In the genomic region with DNA sequence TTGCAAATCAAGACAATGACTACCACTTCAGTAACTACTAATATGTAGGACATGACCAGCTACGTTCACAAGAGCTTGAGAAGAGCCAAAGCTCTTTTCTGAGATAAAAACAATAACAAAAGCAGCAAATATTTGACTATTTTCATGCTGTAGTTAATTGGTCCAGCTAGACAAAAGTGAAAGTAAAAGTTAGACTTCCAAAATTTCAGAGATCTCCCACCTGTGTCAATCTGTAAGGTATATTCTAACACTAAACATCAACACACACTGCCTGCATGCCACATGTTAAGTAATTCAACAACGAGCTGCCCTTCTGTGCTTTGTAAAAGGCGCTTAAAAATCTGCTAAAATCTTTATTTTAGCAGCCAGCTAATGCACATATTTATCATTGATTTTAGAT, we compare ENCODE assay signal across 15 cellular contexts.
DNase-seq lines count a peak whose midpoint lies in the region; ATAC-seq and TF ChIP-seq lines count a peak whose summit lies in the region.
"Had no signal": no experiment of that assay in that cellular context is flagged by ENCODE, and none has a peak within 500 bp of the region (broad histone marks: within the 10 kb centered on the region; RNA-seq: fewer than 3 reads in every experiment).

No MANE protein-coding gene starts in this region.

- H3K79me2 ChIP-seq in PC-3 (ENCODE audit: low read length): no peaks in the 10 kb centered on the region

- no peaks in the 10 kb centered on the region for H3F3A ChIP-seq in PC-3 (ENCODE audit: low read length, unreplicated experiment)

- H3K4me2 ChIP-seq in PC-3 (ENCODE audit: low read length): peak overlapping the region; percentile 59

- H3K27ac ChIP-seq in PC-3 (ENCODE audit: low read length) (no peak overlapping the region), breast epithelium (no peak overlapping the region)
- H3K27ac ChIP-seq: adrenal gland had no signal

- H3K9me3 ChIP-seq in PC-3 (ENCODE audit: low read length): no peaks in the 10 kb centered on the region
- peaks cover 0 to 8% of the 10 kb centered on the region in 2 donors for H3K9me3 ChIP-seq in breast epithelium
- H3K9me3 ChIP-seq: adrenal gland had no signal

- peaks cover 7% of the 10 kb centered on the region; the same call in 1 of the 2 replicates for H3K4me1 ChIP-seq in PC-3 (ENCODE audit: insufficient read depth, low read length)
- no peaks in the 10 kb centered on the region for H3K4me1 ChIP-seq in breast epithelium

- H3K4me1 Mint-ChIP-seq in activated naive CD4-positive, alpha-beta T cell treated with anti-CD3 and anti-CD28 coated beads, Interleukin-2, amount 50 U/mL, for 24 hours: peaks cover 15% of the 10 kb centered on the region
- peaks cover 6% of the 10 kb centered on the region for H3K4me1 Mint-ChIP-seq in activated naive CD4-positive, alpha-beta T cell treated with anti-CD3 and anti-CD28 coated beads, Interleukin-2, amount 10 ng/mL, durations not matched to agents 7 days and 5 days
- H3K4me1 Mint-ChIP-seq in naive thymus-derived CD8-positive, alpha-beta T cell: peaks cover 0 to 17% (median 9%) of the 10 kb centered on the region in 4 donors

- TF ChIP-seq POLR2A in breast epithelium (IDR thresholded peaks at IDR 0.05): no peak

- intact Hi-C loops in PC-3 (cut with micrococcal nuclease): no loop called here
- intact Hi-C loops in breast epithelium (cut with DNase I; ENCODE audit: low total_unique reads): no loop called here
- intact Hi-C loops in Right ventricle myocardium inferior (cut with DNase I): no loop called here

- peak overlapping the region; percentile 22 for H3K4me3 ChIP-seq in PC-3 (ENCODE audit: low read length)
- H3K4me3 ChIP-seq in breast epithelium: no peak overlapping the region
- H3K4me3 ChIP-seq: adrenal gland had no signal

- H2AFZ ChIP-seq in PC-3 (ENCODE audit: low read length): peak overlapping the region; percentile 74

- no peak for DNase-seq in activated naive CD4-positive, alpha-beta T cell treated with anti-CD3 and anti-CD28 coated beads, Interleukin-2, amount 10 ng/mL, durations not matched to agents 7 days and 5 days
- DNase-seq in PC-3: no peak
- no peak for DNase-seq in naive thymus-derived CD8-positive, alpha-beta T cell
- DNase-seq in breast epithelium (ENCODE audit: low spot score in 2 of 2): no peak
- no peak for DNase-seq in Right ventricle myocardium inferior (ENCODE audit: missing footprints)
- DNase-seq: activated T-cell treated with anti-CD3 and anti-CD28 coated beads, Interleukin-2, amount 50 U/mL, for 1 hour; adrenal gland; EL; hippocampal formation; NCI-H1105 treated with DMSO at 0.1 percent for 48 hours; SHP77 treated with DMSO at 0.1 percent for 48 hours; T-helper 9 cell had no signal

- BruUV-seq in PC-3 (replicated peaks; lab: Mats Ljungman, UMichigan): no TSS peak

- H4K20me1 ChIP-seq in PC-3 (ENCODE audit: low read length): no peaks in the 10 kb centered on the region

- CTCF ChIA-PET in activated naive CD4-positive, alpha-beta T cell treated with anti-CD3 and anti-CD28 coated beads, Interleukin-2, amount 10 ng/mL, durations not matched to agents 7 days and 5 days (lab: Charles Lee): no interaction called here
- CTCF ChIA-PET in PC-3 (lab: Charles Lee): no interaction called here

- H3K36me3 ChIP-seq in PC-3 (ENCODE audit: low read depth, low read length) (no peaks in the 10 kb centered on the region), breast epithelium (no peaks in the 10 kb centered on the region)
- H3K36me3 ChIP-seq: adrenal gland had no signal

- peak overlapping the region; percentile 13 for H3K4me3 Mint-ChIP-seq in activated naive CD4-positive, alpha-beta T cell treated with anti-CD3 and anti-CD28 coated beads, Interleukin-2, amount 50 U/mL, for 24 hours
- H3K4me3 Mint-ChIP-seq in activated naive CD4-positive, alpha-beta T cell treated with anti-CD3 and anti-CD28 coated beads, Interleukin-2, amount 10 ng/mL, durations not matched to agents 7 days and 5 days: no peak overlapping the region
- H3K4me3 Mint-ChIP-seq in naive thymus-derived CD8-positive, alpha-beta T cell: peak overlapping the region in 9 of 10 donors; percentile 37 to 78 (median 52)

- H3K27me3 ChIP-seq in PC-3 (ENCODE audit: low read length) (no peaks in the 10 kb centered on the region), breast epithelium (no peaks in the 10 kb centered on the region)
- H3K27me3 ChIP-seq: adrenal gland had no signal

- ATAC-seq in GM21360 (IDR thresholded peaks at IDR 0.05; ENCODE audit: unreplicated experiment) (peak; percentile 54), PC-3 (no peak), GM19467 (IDR thresholded peaks at IDR 0.05; ENCODE audit: unreplicated experiment) (no peak), Right ventricle myocardium inferior (no peak)
- ATAC-seq in naive thymus-derived CD8-positive, alpha-beta T cell: no peak

- H3K27me3 Mint-ChIP-seq in activated naive CD4-positive, alpha-beta T cell treated with anti-CD3 and anti-CD28 coated beads, Interleukin-2, amount 50 U/mL, for 24 hours: no peaks in the 10 kb centered on the region
- H3K27me3 Mint-ChIP-seq in activated naive CD4-positive, alpha-beta T cell treated with anti-CD3 and anti-CD28 coated beads, Interleukin-2, amount 10 ng/mL, durations not matched to agents 7 days and 5 days: no peaks in the 10 kb centered on the region
- H3K27me3 Mint-ChIP-seq in naive thymus-derived CD8-positive, alpha-beta T cell: no peaks in the 10 kb centered on the region

- no peak overlapping the region for H3K9ac ChIP-seq in PC-3 (ENCODE audit: low read length)

- no peak for TF ChIP-seq CTCF in PC-3 (conservative IDR thresholded peaks at IDR 0.05; ENCODE audit: low read depth, low read length)
- TF ChIP-seq CTCF in breast epithelium (IDR thresholded peaks at IDR 0.05): no peak

- no peaks in the 10 kb centered on the region for H3K9me2 ChIP-seq in PC-3 (replicated peaks; ENCODE audit: low read length)

- POLR2A ChIA-PET in PC-3 (lab: Charles Lee; ENCODE audit: unreplicated experiment): no interaction called here
- POLR2A ChIA-PET in naive thymus-derived CD8-positive, alpha-beta T cell (lab: Charles Lee): no interaction called here

- H3K9me3 Mint-ChIP-seq in activated naive CD4-positive, alpha-beta T cell treated with anti-CD3 and anti-CD28 coated beads, Interleukin-2, amount 50 U/mL, for 24 hours: peaks cover 15% of the 10 kb centered on the region
- H3K9me3 Mint-ChIP-seq in activated naive CD4-positive, alpha-beta T cell treated with anti-CD3 and anti-CD28 coated beads, Interleukin-2, amount 10 ng/mL, durations not matched to agents 7 days and 5 days: no peaks in the 10 kb centered on the region
- H3K9me3 Mint-ChIP-seq in naive thymus-derived CD8-positive, alpha-beta T cell: peaks cover 0 to 18% (median 7%) of the 10 kb centered on the region in 9 donors

- no peaks in the 10 kb centered on the region for H3K36me3 Mint-ChIP-seq in activated naive CD4-positive, alpha-beta T cell treated with anti-CD3 and anti-CD28 coated beads, Interleukin-2, amount 50 U/mL, for 24 hours
- no peaks in the 10 kb centered on the region for H3K36me3 Mint-ChIP-seq in activated naive CD4-positive, alpha-beta T cell treated with anti-CD3 and anti-CD28 coated beads, Interleukin-2, amount 10 ng/mL, durations not matched to agents 7 days and 5 days
- peaks cover 0 to 9% (median 1%) of the 10 kb centered on the region in 3 donors for H3K36me3 Mint-ChIP-seq in naive thymus-derived CD8-positive, alpha-beta T cell

- no peak overlapping the region for H3K27ac Mint-ChIP-seq in activated naive CD4-positive, alpha-beta T cell treated with anti-CD3 and anti-CD28 coated beads, Interleukin-2, amount 50 U/mL, for 24 hours
- H3K27ac Mint-ChIP-seq in activated naive CD4-positive, alpha-beta T cell treated with anti-CD3 and anti-CD28 coated beads, Interleukin-2, amount 10 ng/mL, durations not matched to agents 7 days and 5 days: no peak overlapping the region
- peak overlapping the region in 2 of 10 donors; percentile 24 to 54 for H3K27ac Mint-ChIP-seq in naive thymus-derived CD8-positive, alpha-beta T cell
